18 cellular contexts compared by ENCODE assay signal in genomic region chr15:28178727-28179126, GRCh38.
DNase-seq lines count a peak whose midpoint lies in the region; ATAC-seq, FAIRE-seq and TF ChIP-seq lines count a peak whose summit lies in the region.
"Had no signal": no experiment of that assay in that cellular context is flagged by ENCODE, and none has a peak within 500 bp of the region (broad histone marks: within the 10 kb centered on the region; RNA-seq: fewer than 3 reads in every experiment).

No MANE protein-coding gene starts in this region.

- H3K18ac ChIP-seq in mesenchymal stem cell (ENCODE audit: low read depth in 1 of 2, low read length in 2 of 2) = no peak overlapping the region

- TF ChIP-seq POLR2A in HepG2 (IDR thresholded peaks at IDR 0.05; ENCODE audit: insufficient read depth in 1 of 2, low read depth in 2 of 2, low read length in 2 of 2) (no peak), right lobe of liver (IDR thresholded peaks at IDR 0.05) (no peak)

- H3K9ac ChIP-seq in HepG2 (ENCODE audit: insufficient read depth, low read depth, low read length) = no peak overlapping the region
- H3K9ac ChIP-seq in mesenchymal stem cell (ENCODE audit: low read length) = no peak overlapping the region
- H3K9ac ChIP-seq: BLaER1 treated with 17β-estradiol and CSF1 and Interleukin-3, amounts not matched to agents 10 nM and 100 nM had no signal

- H2BK120ac ChIP-seq in mesenchymal stem cell (ENCODE audit: low read depth, low read length) = no peak overlapping the region

- BruUV-seq in HepG2 (replicated peaks; lab: Mats Ljungman, UMichigan) = no TSS peak

- no peak for DNase-seq in HepG2 (ENCODE audit: low spot score)
- DNase-seq in right lobe of liver = no peak
- DNase-seq in mesenchymal stem cell = no peak
- no peak for DNase-seq in thoracic aorta (ENCODE audit: low spot score)
- no peak for DNase-seq in omental fat pad (ENCODE audit: low spot score)
- DNase-seq: Calu3; CD8-positive, alpha-beta T cell; DMS79 treated with DMSO at 0.1 percent for 48 hours; GF-D8; GOT3; H7; HFFc6; IMR-90 had no signal

- peak overlapping the region; percentile 15 for H4K91ac ChIP-seq in mesenchymal stem cell (ENCODE audit: low read length)

- peaks cover 1 to 26% of the 10 kb centered on the region in 2 experiments; a peak in 4 of 5 replicates for H3K36me3 ChIP-seq in HepG2 (replicated peaks in 1 of 2; ENCODE audit: control insufficient read depth in 1 of 2, insufficient read depth in 2 of 2, low read length in 2 of 2)
- H3K36me3 ChIP-seq in right lobe of liver = peaks cover 0 to 29% (median 7%) of the 10 kb centered on the region in 4 donors
- H3K36me3 ChIP-seq in mesenchymal stem cell (ENCODE audit: control insufficient read depth in 1 of 2, insufficient read depth in 2 of 2, low read depth in 1 of 2, low read length in 2 of 2) = peaks cover 44 to 94% of the 10 kb centered on the region in 2 experiments
- H3K36me3 ChIP-seq in thoracic aorta = peaks cover 9% of the 10 kb centered on the region

- in situ Hi-C loops in HepG2 (cut with HindIII; ENCODE audit: extremely low pct_ligation_motif_present, low pct_unique_long_range_greater_than_20kb) = no loop called here

- no peak overlapping the region for H3K23ac ChIP-seq in mesenchymal stem cell (ENCODE audit: low read length in 2 of 2)

- peak overlapping the region; percentile 15 for H3K27ac ChIP-seq in HepG2 (ENCODE audit: extremely low read length, insufficient read depth, low read length)
- H3K27ac ChIP-seq in right lobe of liver = no peak overlapping the region
- no peak overlapping the region for H3K27ac ChIP-seq in mesenchymal stem cell (ENCODE audit: low read length, poor library complexity, severe bottlenecking)
- H3K27ac ChIP-seq in thoracic aorta = peak overlapping the region; percentile 54 to 73
- H3K27ac ChIP-seq: BLaER1 treated with 17β-estradiol and CSF1 and Interleukin-3, amounts not matched to agents 10 nM and 100 nM; HL-60 had no signal

- CTCF ChIA-PET in HepG2 (lab: Yijun Ruan, JAX; ENCODE audit: low intra/inter-chr PET ratio, low total read pairs) = no interaction called here

- no peak for FAIRE-seq in HepG2 (lab: Jason Lieb, UNC)

- H4K8ac ChIP-seq in mesenchymal stem cell (ENCODE audit: low read length) = no peak overlapping the region

- H2BK5ac ChIP-seq in mesenchymal stem cell (ENCODE audit: low read depth, low read length, poor library complexity, severe bottlenecking) = no peak overlapping the region

- H2BK12ac ChIP-seq in mesenchymal stem cell (ENCODE audit: low read length in 2 of 2) = no peak overlapping the region

- POLR2A ChIA-PET in HepG2 (lab: Yijun Ruan, JAX) = no interaction called here

- 0 out of 3 replicates have a peak, but pooled peaks have one; percentile 35 for ATAC-seq in HepG2
- no peak for ATAC-seq in right lobe of liver
- ATAC-seq in thoracic aorta (ENCODE audit: insufficient number of reproducible peaks, low FRiP score, low read depth) = no peak
- ATAC-seq in GM18909 (IDR thresholded peaks at IDR 0.05; ENCODE audit: poor library complexity, unreplicated experiment) = no peak
- ATAC-seq in omental fat pad (ENCODE audit: low FRiP score) = no peak
- ATAC-seq in GM21528 (IDR thresholded peaks at IDR 0.05; ENCODE audit: low FRiP score, unreplicated experiment) = no peak
- ATAC-seq: CD8-positive, alpha-beta T cell; HCT116 had no signal

- H2AFZ ChIP-seq in HepG2 (ENCODE audit: low read length) (no peak overlapping the region), mesenchymal stem cell (ENCODE audit: low read depth, low read length) (no peak overlapping the region)

- H3K14ac ChIP-seq in mesenchymal stem cell (ENCODE audit: low read length in 2 of 2) = no peak overlapping the region

- H3K4me1 ChIP-seq in HepG2 (ENCODE audit: insufficient read depth, low read length) (peaks cover 11% of the 10 kb centered on the region), right lobe of liver (no peaks in the 10 kb centered on the region), mesenchymal stem cell (ENCODE audit: control insufficient read depth, insufficient read depth, low read depth, low read length) (no peaks in the 10 kb centered on the region), thoracic aorta (ENCODE audit: control insufficient read depth in 1 of 2, low read depth in 2 of 2) (peaks cover 10 to 12% of the 10 kb centered on the region in 2 donors)
- H3K4me1 ChIP-seq: BLaER1 treated with 17β-estradiol and CSF1 and Interleukin-3, amounts not matched to agents 10 nM and 100 nM had no signal

- no peak overlapping the region for H2AK5ac ChIP-seq in mesenchymal stem cell (ENCODE audit: low read length, severe bottlenecking)

- H3K9me3 ChIP-seq in HepG2 (ENCODE audit: low read length) (no peaks in the 10 kb centered on the region), right lobe of liver (no peaks in the 10 kb centered on the region), mesenchymal stem cell (ENCODE audit: control insufficient read depth, low read length) (no peaks in the 10 kb centered on the region), thoracic aorta (no peaks in the 10 kb centered on the region)
- H3K9me3 ChIP-seq: BLaER1 treated with 17β-estradiol and CSF1 and Interleukin-3, amounts not matched to agents 10 nM and 100 nM had no signal

- intact Hi-C loops in HepG2 (cut with micrococcal nuclease; ENCODE audit: unreplicated experiment) (no loop called here), right lobe of liver (cut with DNase I) (no loop called here)

- 95% methylated on average over 4 of the region's 10 CpGs for WGBS in HepG2 (ENCODE audit: low lambda C conversion rate)
- 93% methylated on average over 10 of the region's 10 CpGs for WGBS in right lobe of liver (ENCODE audit: insufficient coverage, low coverage, low lambda C conversion rate, missing lambda C conversion rate)
- 98% methylated on average over 7 of the region's 10 CpGs for WGBS in mesenchymal stem cell

- no peaks in the 10 kb centered on the region for H4K20me1 ChIP-seq in HepG2 (ENCODE audit: insufficient read depth, low read length)
- H4K20me1 ChIP-seq: BLaER1 treated with 17β-estradiol and CSF1 and Interleukin-3, amounts not matched to agents 10 nM and 100 nM had no signal

- no peaks in the 10 kb centered on the region for H3K79me2 ChIP-seq in HepG2 (ENCODE audit: insufficient read depth, low read length)

- no peak overlapping the region for H3K4ac ChIP-seq in mesenchymal stem cell (ENCODE audit: low read depth in 1 of 2, low read length in 2 of 2)

- no peaks in the 10 kb centered on the region for H3K27me3 ChIP-seq in HepG2 (ENCODE audit: control insufficient read depth in 1 of 2, insufficient read depth in 2 of 2, low read length in 2 of 2)
- no peaks in the 10 kb centered on the region for H3K27me3 ChIP-seq in right lobe of liver
- no peaks in the 10 kb centered on the region for H3K27me3 ChIP-seq in mesenchymal stem cell (ENCODE audit: control insufficient read depth in 1 of 2, insufficient read depth in 1 of 2, low read length in 2 of 2)
- no peaks in the 10 kb centered on the region for H3K27me3 ChIP-seq in thoracic aorta (replicated peaks; ENCODE audit: insufficient read depth)
- H3K27me3 ChIP-seq: BLaER1 treated with 17β-estradiol and CSF1 and Interleukin-3, amounts not matched to agents 10 nM and 100 nM had no signal

- H3K79me1 ChIP-seq in mesenchymal stem cell (replicated peaks; ENCODE audit: low read length, poor library complexity, severe bottlenecking) = peaks cover 19% of the 10 kb centered on the region

- no peak for TF ChIP-seq RAD21 in HepG2 (CRISPR knock-in tag; IDR thresholded peaks at IDR 0.05)

- no peak overlapping the region for H2BK15ac ChIP-seq in mesenchymal stem cell (ENCODE audit: low read depth, poor library complexity, severe bottlenecking)

- no peak for TF ChIP-seq EP300 in HepG2 (IDR thresholded peaks at IDR 0.05; ENCODE audit: low read depth in 2 of 2, low read length in 2 of 2)
- no peak for TF ChIP-seq EP300 in HepG2 (CRISPR knock-in tag; IDR thresholded peaks at IDR 0.05; ENCODE audit: borderline replicate concordance)

- H3K4me2 ChIP-seq in HepG2 (ENCODE audit: low read depth, low read length) (peak overlapping the region; percentile 15; the same call in 1 of the 2 replicates), mesenchymal stem cell (ENCODE audit: low read length, poor library complexity, severe bottlenecking) (no peak overlapping the region)
- H3K4me2 ChIP-seq: BLaER1 treated with 17β-estradiol and CSF1 and Interleukin-3, amounts not matched to agents 10 nM and 100 nM had no signal

- H3K4me3 ChIP-seq in HepG2 (replicated peaks in 1 of 3; ENCODE audit: insufficient read depth in 1 of 3, low read depth in 2 of 3, low read length in 3 of 3) (no peak overlapping the region), right lobe of liver (no peak overlapping the region), mesenchymal stem cell (ENCODE audit: insufficient read depth in 1 of 2, low read depth in 1 of 2, low read length in 2 of 2) (no peak overlapping the region), thoracic aorta (peak overlapping the region; percentile 43)
- H3K4me3 ChIP-seq: BLaER1 treated with 17β-estradiol and CSF1 and Interleukin-3, amounts not matched to agents 10 nM and 100 nM had no signal

- TF ChIP-seq CTCF in HepG2 (CRISPR knock-in tag; IDR thresholded peaks at IDR 0.05) = no peak
- TF ChIP-seq CTCF in right lobe of liver (IDR thresholded peaks at IDR 0.05) = no peak
- no peak for TF ChIP-seq CTCF in thoracic aorta (IDR thresholded peaks at IDR 0.05)
- TF ChIP-seq CTCF in omental fat pad (IDR thresholded peaks at IDR 0.05) = no peak

TF ChIP-seq in HepG2, 621 proteins besides CTCF, POLR2A, EP300 and RAD21 (continues in another document):
- no peak for TF ChIP-seq ZFP36L1 (CRISPR knock-in tag; IDR thresholded peaks at IDR 0.05)
- no peak for TF ChIP-seq TFDP1 (CRISPR knock-in tag; IDR thresholded peaks at IDR 0.05; ENCODE audit: borderline replicate concordance)
- no peak for TF ChIP-seq MAF1 (CRISPR knock-in tag; IDR thresholded peaks at IDR 0.05; ENCODE audit: borderline replicate concordance)
- TF ChIP-seq ZC3H13 (CRISPR knock-in tag; IDR thresholded peaks at IDR 0.05) = no peak
- TF ChIP-seq ZNF138 (CRISPR knock-in tag; IDR thresholded peaks at IDR 0.05; ENCODE audit: low read depth) = no peak

Comparison
In these comparisons a context has a peak if more than half of its experiments do, and no peak if none do; other contexts are left out.
1. H3K27ac ChIP-seq: peak in HepG2 (single experiment) and thoracic aorta (2 of 2); none in right lobe of liver (0 of 3) and mesenchymal stem cell (single experiment).